Comparison of ENCODE assay signal across 8 cellular contexts in the genomic region with DNA sequence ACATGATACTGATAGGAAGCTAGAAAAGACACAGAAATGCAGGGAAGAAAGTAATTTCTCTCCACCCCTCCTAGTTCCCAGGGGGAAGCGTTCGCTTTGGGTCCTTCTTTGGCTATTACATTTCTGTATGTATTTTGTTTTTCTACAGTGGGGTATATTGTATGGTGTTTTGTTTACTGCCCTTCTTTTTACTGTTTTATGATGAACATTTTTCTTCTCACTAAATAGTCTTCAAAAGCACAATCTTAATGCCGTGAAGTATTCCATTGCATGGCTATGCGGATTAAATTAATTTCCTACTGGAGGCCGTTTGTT. TPM values are rescaled to one million over a fixed set of nuclear protein-coding genes. Genes with fewer than 3 reads are reported as not detected.
DNase-seq lines count a peak whose midpoint lies in the region; ATAC-seq and TF ChIP-seq lines count a peak whose summit lies in the region.

No MANE protein-coding gene starts in this region.

- H3K36me3 Mint-ChIP-seq in MCF 10A (ENCODE audit: insufficient read depth, unreplicated experiment) = peaks cover 5% of the 10 kb centered on the region

- no peaks in the 10 kb centered on the region for H3K9me3 Mint-ChIP-seq in MCF 10A (ENCODE audit: unreplicated experiment)

- H3K9me3 ChIP-seq in heart right ventricle = no peaks in the 10 kb centered on the region
- H3K9me3 ChIP-seq in mononuclear cell (ENCODE audit: low read depth, low read length) = no peaks in the 10 kb centered on the region

- H3K36me3 ChIP-seq in heart right ventricle (no peaks in the 10 kb centered on the region), urinary bladder (ENCODE audit: insufficient read depth) (no peaks in the 10 kb centered on the region)

- intact Hi-C loops in heart right ventricle (cut with DNase I) (loop anchor here in 6 of 10 donors (1.0 to 10.0 kb wide), 8 partner anchors 22 to 272 kb away; partner anchors contain the start of genes CTDSP1 (in 4 of the 6), AAMP (in 1 of the 6), ARPC2 (in 1 of the 6) and CNOT9 (in 1 of the 6)), cardiac septum (cut with DNase I) (loop anchor here (5.0 to 10.0 kb wide), 2 partner anchors 275 to 352 kb away; partner anchors contain the start of genes CNOT9 and USP37), MCF 10A (cut with micrococcal nuclease) (loop anchor here (2.0 kb wide), 1 partner anchor 104 kb away; no protein-coding TSS in a partner anchor)

- H3K27me3 ChIP-seq in heart right ventricle (no peaks in the 10 kb centered on the region), mononuclear cell (ENCODE audit: insufficient read depth, low read length) (no peaks in the 10 kb centered on the region)

- CTCF ChIA-PET in MCF 10A (lab: Yijun Ruan, JAX) = interaction anchor here (0.6 to 12.3 kb wide), 17 partner anchors 9 to 353 kb away, joined by 3 to 215 read pairs (median 4); partner anchors contain the start of genes AAMP, CATIP and PNKD

- DNase-seq in heart right ventricle (no peak), cardiac septum (ENCODE audit: low spot score) (no peak), MCF 10A (ENCODE audit: unreplicated experiment) (no peak), NCI-H187 (lab: John Stamatoyannopoulos, UW) (no peak), NCI-H1105 (lab: John Stamatoyannopoulos, UW) (no peak), NCI-H2081 treated with DMSO at 0.1 percent for 48 hours (lab: John Stamatoyannopoulos, UW) (no peak)

- peak overlapping the region; percentile 91 for H3K27ac Mint-ChIP-seq in MCF 10A (ENCODE audit: low read depth, unreplicated experiment)

- H3K4me3 Mint-ChIP-seq in MCF 10A (ENCODE audit: unreplicated experiment) = peak overlapping the region; percentile 75

- H3K4me1 Mint-ChIP-seq in MCF 10A (ENCODE audit: insufficient read depth, unreplicated experiment) = peaks cover 32% of the 10 kb centered on the region

- H3K27me3 Mint-ChIP-seq in MCF 10A (ENCODE audit: insufficient read depth, unreplicated experiment) = no peaks in the 10 kb centered on the region

- H3K4me3 ChIP-seq in heart right ventricle = peak overlapping the region in 9 of 10 donors; percentile 71 to 99 (median 92)
- H3K4me3 ChIP-seq in mononuclear cell (ENCODE audit: low read length) = peak overlapping the region; percentile 83
- peak overlapping the region; percentile 75 for H3K4me3 ChIP-seq in urinary bladder (ENCODE audit: low read depth, low read length)

- POLR2A ChIA-PET in MCF 10A (lab: Yijun Ruan, JAX) = interaction anchor here (0.6 to 11.8 kb wide), 4 partner anchors 19 to 367 kb away, joined by 3 to 390 read pairs (median 56); partner anchors contain the start of genes AAMP, BCS1L, PNKD and ZNF142

- ATAC-seq in heart right ventricle = no peak

- 52 to 60% methylated on average over 5 of the region's 5 CpGs for WGBS in heart right ventricle, 2 donors
- 41% methylated on average over 5 of the region's 5 CpGs for WGBS in urinary bladder

- no TSS peak for BruUV-seq in MCF 10A (replicated peaks; lab: Mats Ljungman, UMichigan)

- H3K27ac ChIP-seq in heart right ventricle (peak overlapping the region; percentile 95 to 100 (median 98)), urinary bladder (ENCODE audit: low read depth) (peak overlapping the region; percentile 77)

- peak in 2 of 9 donors; percentile 4 to 6 for TF ChIP-seq CTCF in heart right ventricle (IDR thresholded peaks at IDR 0.05)
- TF ChIP-seq CTCF in MCF 10A (IDR thresholded peaks at IDR 0.05; ENCODE audit: unreplicated experiment) = no peak

- H3K4me1 ChIP-seq in heart right ventricle = peaks cover 13 to 68% (median 45%) of the 10 kb centered on the region in 9 donors
- peaks cover 65% of the 10 kb centered on the region for H3K4me1 ChIP-seq in mononuclear cell (ENCODE audit: insufficient read depth, low read length)
- peaks cover 2% of the 10 kb centered on the region for H3K4me1 ChIP-seq in urinary bladder (ENCODE audit: insufficient read depth)

RNA-seq across cellular contexts. Expression of gene TMBIM1, which starts 0.4 kb away (rescaled TPM):
- total RNA-seq in heart right ventricle (100 to 1,000 TPM in 7 of 10 donors, 10 to 100 TPM in 3; 85.3 to 151 (median 110) TPM), cardiac septum (143 TPM), MCF 10A (2022) (96.8 and 107 TPM in 2 replicates), mononuclear cell (87.5 TPM), urinary bladder (127 TPM)
- polyA plus RNA-seq in heart right ventricle (100 to 1,000 TPM in 1 of 2 donors, 10 to 100 TPM in 1; 30.9 to 139 TPM), urinary bladder (180 TPM)

RNA-seq across cellular contexts. Expression of gene PNKD, which starts 22.3 kb away (rescaled TPM):
- total RNA-seq in heart right ventricle (10 to 100 TPM; 56.9 to 91.1 (median 74.2) TPM), cardiac septum (72.6 TPM), MCF 10A (2022) (13.0 and 23.1 TPM in 2 replicates), mononuclear cell (14.2 TPM), urinary bladder (24.6 TPM)
- polyA plus RNA-seq in heart right ventricle (100 to 1,000 TPM in 1 of 2 donors, 10 to 100 TPM in 1; 76.7 to 138 TPM), urinary bladder (92.7 TPM)

RNA-seq across cellular contexts. Expression of gene AAMP, which starts 22.7 kb away (rescaled TPM):
- total RNA-seq in heart right ventricle (10 to 100 TPM; 45.9 to 65.1 (median 57.5) TPM), cardiac septum (56.3 TPM), MCF 10A (2022) (95.7 and 98.7 TPM in 2 replicates), mononuclear cell (27.1 TPM), urinary bladder (75.9 TPM)
- polyA plus RNA-seq in heart right ventricle (100 to 1,000 TPM in 1 of 2 donors, 10 to 100 TPM in 1; 33.4 to 116 TPM), urinary bladder (139 TPM)

RNA-seq across cellular contexts. Expression of gene GPBAR1, which starts 31.8 kb away (rescaled TPM):
- total RNA-seq in heart right ventricle (1 to 10 TPM in 7 of 10 donors, under 1 TPM in 3; 0.36 to 3.7 (median 1.3) TPM), cardiac septum (1.2 TPM), MCF 10A (2022) (0.16 TPM in 1 of 2 replicates, not detected in the other), mononuclear cell (2.9 TPM), urinary bladder (1.6 TPM)
- polyA plus RNA-seq in heart right ventricle (1 to 10 TPM; 1.8 to 2.3 TPM), urinary bladder (19.3 TPM)
